ENCODE assay signal across 8 cellular contexts in genomic region chr3:10248984-10249748, GRCh38. TPM values are rescaled to one million over a fixed set of nuclear protein-coding genes. Genes with fewer than 3 reads are reported as not detected.
A peak's percentile ranks its signal among the peaks of the same experiment; 100 is the strongest.
DNase-seq lines count a peak whose midpoint lies in the region; ATAC-seq and TF ChIP-seq lines count a peak whose summit lies in the region.

No MANE protein-coding gene starts in this region.

- TF ChIP-seq CTCF in mesothelial cell of epicardium (IDR thresholded peaks at IDR 0.05; ENCODE audit: unreplicated experiment) = no peak

- peak; percentile 38 for ATAC-seq in stimulated activated effector memory CD8-positive, alpha-beta T cell treated with anti-CD3 and anti-CD28 coated beads, Interleukin-12 subunit alpha, Interleukin-12 subunit beta, amount 100 ng/mL, for 72 hours
- no peak for ATAC-seq in HG03139 (IDR thresholded peaks at IDR 0.05; ENCODE audit: unreplicated experiment)

- peaks cover 17% of the 10 kb centered on the region for H3K9me3 Mint-ChIP-seq in mesothelial cell of epicardium
- H3K9me3 Mint-ChIP-seq in stimulated activated effector memory CD8-positive, alpha-beta T cell treated with anti-CD3 and anti-CD28 coated beads, Interleukin-12 subunit alpha, Interleukin-12 subunit beta, amount 100 ng/mL, for 72 hours = peaks cover 6% of the 10 kb centered on the region

- H3K27me3 Mint-ChIP-seq in mesothelial cell of epicardium (ENCODE audit: low read depth) = no peaks in the 10 kb centered on the region

- H3K4me1 Mint-ChIP-seq in mesothelial cell of epicardium = peaks cover 25% of the 10 kb centered on the region
- H3K4me1 Mint-ChIP-seq in stimulated activated effector memory CD8-positive, alpha-beta T cell treated with anti-CD3 and anti-CD28 coated beads, Interleukin-12 subunit alpha, Interleukin-12 subunit beta, amount 100 ng/mL, for 72 hours = peaks cover 57% of the 10 kb centered on the region

- DNase-seq in Daoy (ENCODE audit: low read depth) = peak; percentile 25
- DNase-seq in HuH-7.5 (ENCODE audit: low spot score) = peak; percentile 70
- DNase-seq in activated CD4-positive, alpha-beta T cell treated with anti-CD3 and anti-CD28 coated beads, Interleukin-2, amount 50 U/mL, for 4 hours = peak; percentile 41 to 54
- peak; percentile 26 for DNase-seq in effector CD4-positive, alpha-beta T cell
- peak in 1 of 2 experiments; percentile 43 for DNase-seq in mesothelial cell of epicardium (ENCODE audit: low spot score in 2 of 2, unreplicated experiment in 2 of 2)
- DNase-seq in stimulated activated effector memory CD8-positive, alpha-beta T cell treated with anti-CD3 and anti-CD28 coated beads, Interleukin-12 subunit alpha, Interleukin-12 subunit beta, amount 100 ng/mL, for 72 hours (ENCODE audit: low spot score in 2 of 2) = peak; percentile 40 to 78
- no peak for DNase-seq in NOMO-1 (lab: John Stamatoyannopoulos, UW; ENCODE audit: unreplicated experiment in 2 of 2)

- H3K27ac Mint-ChIP-seq in mesothelial cell of epicardium = peak overlapping the region; percentile 86
- peak overlapping the region; percentile 96 for H3K27ac Mint-ChIP-seq in stimulated activated effector memory CD8-positive, alpha-beta T cell treated with anti-CD3 and anti-CD28 coated beads, Interleukin-12 subunit alpha, Interleukin-12 subunit beta, amount 100 ng/mL, for 72 hours

- peaks cover 14% of the 10 kb centered on the region for H3K36me3 Mint-ChIP-seq in mesothelial cell of epicardium
- peaks cover 71% of the 10 kb centered on the region for H3K36me3 Mint-ChIP-seq in stimulated activated effector memory CD8-positive, alpha-beta T cell treated with anti-CD3 and anti-CD28 coated beads, Interleukin-12 subunit alpha, Interleukin-12 subunit beta, amount 100 ng/mL, for 72 hours

- H3K4me3 Mint-ChIP-seq in mesothelial cell of epicardium = peak overlapping the region; percentile 88
- H3K4me3 Mint-ChIP-seq in stimulated activated effector memory CD8-positive, alpha-beta T cell treated with anti-CD3 and anti-CD28 coated beads, Interleukin-12 subunit alpha, Interleukin-12 subunit beta, amount 100 ng/mL, for 72 hours = peak overlapping the region; percentile 97

RNA-seq across cellular contexts. Expression of gene TATDN2, which starts 0.9 kb away (rescaled TPM):
- total RNA-seq in Daoy (2014; rRNA removed; shearing (Covaris generic)) = 5.0 and 5.9 TPM in 2 replicates
- 38.7 to 40.6 TPM (median 40.2 TPM) in 3 replicates for total RNA-seq in mesothelial cell of epicardium

RNA-seq across cellular contexts. Expression of gene GHRL, which starts 43.6 kb away (rescaled TPM):
- not detected in 2 replicates for total RNA-seq in Daoy (2014; rRNA removed; shearing (Covaris generic))
- 0.73 to 1.9 TPM (median 0.96 TPM) in 3 replicates for total RNA-seq in mesothelial cell of epicardium

Comparison
In these comparisons a context has a peak if more than half of its experiments do, and no peak if none do; other contexts are left out.
1. DNase-seq: peak in Daoy (single experiment), HuH-7.5 (single experiment), activated CD4-positive, alpha-beta T cell treated with anti-CD3 and anti-CD28 coated beads, Interleukin-2, amount 50 U/mL, for 4 hours (2 of 2), effector CD4-positive, alpha-beta T cell (single experiment) and stimulated activated effector memory CD8-positive, alpha-beta T cell treated with anti-CD3 and anti-CD28 coated beads, Interleukin-12 subunit alpha, Interleukin-12 subunit beta, amount 100 ng/mL, for 72 hours (2 of 2); none in NOMO-1 (0 of 2).